Comparison of ENCODE assay signal across 8 cellular contexts in genomic region chr1:11731719-11732283, GRCh38. TPM values are rescaled to one million over a fixed set of nuclear protein-coding genes. Genes with fewer than 3 reads are reported as not detected.
A peak's percentile ranks its signal among the peaks of the same experiment; 100 is the strongest.
DNase-seq lines count a peak whose midpoint lies in the region; TF ChIP-seq lines count a peak whose summit lies in the region.

No MANE protein-coding gene starts in this region.

- H3K9me3 ChIP-seq in tibial nerve = no peaks in the 10 kb centered on the region

- H3K27me3 Mint-ChIP-seq in mesothelial cell of epicardium (ENCODE audit: low read depth) = no peaks in the 10 kb centered on the region

- no peaks in the 10 kb centered on the region for H3K36me3 ChIP-seq in tibial nerve

- H3K9me3 Mint-ChIP-seq in mesothelial cell of epicardium = no peaks in the 10 kb centered on the region

- peak in 1 of 2 donors; percentile 34 for TF ChIP-seq POLR2A in tibial nerve (IDR thresholded peaks at IDR 0.05)

- H3K27ac ChIP-seq in tibial nerve = peak overlapping the region; percentile 79 to 97 (median 84)

- H3K27ac Mint-ChIP-seq in mesothelial cell of epicardium = peak overlapping the region; percentile 71

- whole genome bisulfite sequencing in tibial nerve, 2 donors = 11% methylated on average over 16 to 17 of the region's 17 CpGs

- H3K27me3 ChIP-seq in tibial nerve = no peaks in the 10 kb centered on the region

- peak overlapping the region; percentile 50 for H3K4me3 Mint-ChIP-seq in mesothelial cell of epicardium

- DNase-seq in NCI-H524 (lab: John Stamatoyannopoulos, UW) = peak; percentile 22 to 59
- DNase-seq in NCI-H524 treated with DMSO at 0.1 percent for 48 hours (lab: John Stamatoyannopoulos, UW) = no peak
- DNase-seq in SW480 (ENCODE audit: low spot score) = peak; percentile 50
- DNase-seq in epidermal melanocyte (ENCODE audit: insufficient read length, low spot score) = peak; percentile 83
- DNase-seq in mesothelial cell of epicardium (ENCODE audit: low spot score in 2 of 2, unreplicated experiment in 2 of 2) = peak in 1 of 2 experiments; percentile 70
- peak; percentile 70 to 71 for DNase-seq in tibial nerve (ENCODE audit: low spot score in 2 of 2)
- DNase-seq in HUDEP-2 (lab: John Stamatoyannopoulos, UW; ENCODE audit: unreplicated experiment in 76 of 76) = no peak
- DNase-seq in A172 (ENCODE audit: low spot score) = no peak

- peaks cover 0 to 57% (median 27%) of the 10 kb centered on the region in 4 donors for H3K4me1 ChIP-seq in tibial nerve

- TF ChIP-seq EP300 in tibial nerve (IDR thresholded peaks at IDR 0.05) = peak; percentile 16 to 77

- no peak for TF ChIP-seq CTCF in mesothelial cell of epicardium (IDR thresholded peaks at IDR 0.05; ENCODE audit: unreplicated experiment)
- TF ChIP-seq CTCF in tibial nerve (IDR thresholded peaks at IDR 0.05) = peak in 1 of 5 experiments; percentile 11

- no peaks in the 10 kb centered on the region for H3K36me3 Mint-ChIP-seq in mesothelial cell of epicardium

- peaks cover 27% of the 10 kb centered on the region for H3K4me1 Mint-ChIP-seq in mesothelial cell of epicardium

- H3K4me3 ChIP-seq in tibial nerve = peak overlapping the region; percentile 13 to 51 (median 32)

RNA-seq across cellular contexts. Expression of gene AGTRAP, which starts 4.1 kb away (rescaled TPM):
- total RNA-seq in mesothelial cell of epicardium = 25.8 to 29.4 TPM (median 29.0 TPM) in 3 replicates
- total RNA-seq in tibial nerve = 100 to 1,000 TPM in 1 of 4 donors, 10 to 100 TPM in 3; 35.6 to 118 (median 76.0) TPM
- total RNA-seq in A172 (2014; rRNA removed; shearing (Covaris generic)) = 36.5 and 41.7 TPM in 2 replicates

RNA-seq across cellular contexts. Expression of gene C1orf167, which starts 30.2 kb away (rescaled TPM):
- total RNA-seq in mesothelial cell of epicardium (0.18 to 0.20 TPM in 2 of 3 replicates, not detected in the other), tibial nerve (10 to 100 TPM in 1 of 4 donors, 1 to 10 TPM in 2, not detected in 1; 4.4 to 13.8 (median 5.1) TPM)
- not detected in 2 replicates for total RNA-seq in A172 (2014; rRNA removed; shearing (Covaris generic))

RNA-seq across cellular contexts. Expression of gene DRAXIN, which starts 40.3 kb away (rescaled TPM):
- total RNA-seq in mesothelial cell of epicardium = 1.1 to 1.4 TPM (median 1.4 TPM) in 3 replicates
- 1 to 10 TPM in 1 of 4 donors, under 1 TPM in 2, not detected in 1; under 0.01 to 1.2 (median 0.20) TPM for total RNA-seq in tibial nerve
- total RNA-seq in A172 (2014; rRNA removed; shearing (Covaris generic)) = 4.0 and 7.0 TPM in 2 replicates

RNA-seq across cellular contexts. Expression of gene MAD2L2, which starts 50.9 kb away (rescaled TPM):
- total RNA-seq in mesothelial cell of epicardium (53.0 to 56.3 TPM (median 56.0 TPM) in 3 replicates), tibial nerve (10 to 100 TPM; 28.2 to 56.1 (median 32.3) TPM)
- total RNA-seq in A172 (2014; rRNA removed; shearing (Covaris generic)) = 70.3 and 72.0 TPM in 2 replicates

Comparison
In these comparisons a context has a peak if more than half of its experiments do, and no peak if none do; other contexts are left out.
1. DNase-seq: peak in NCI-H524 (2 of 2), SW480 (single experiment), epidermal melanocyte (single experiment) and tibial nerve (2 of 2); none in NCI-H524 treated with DMSO at 0.1 percent for 48 hours (single experiment), HUDEP-2 (0 of 76) and A172 (single experiment).